In the genomic region with DNA sequence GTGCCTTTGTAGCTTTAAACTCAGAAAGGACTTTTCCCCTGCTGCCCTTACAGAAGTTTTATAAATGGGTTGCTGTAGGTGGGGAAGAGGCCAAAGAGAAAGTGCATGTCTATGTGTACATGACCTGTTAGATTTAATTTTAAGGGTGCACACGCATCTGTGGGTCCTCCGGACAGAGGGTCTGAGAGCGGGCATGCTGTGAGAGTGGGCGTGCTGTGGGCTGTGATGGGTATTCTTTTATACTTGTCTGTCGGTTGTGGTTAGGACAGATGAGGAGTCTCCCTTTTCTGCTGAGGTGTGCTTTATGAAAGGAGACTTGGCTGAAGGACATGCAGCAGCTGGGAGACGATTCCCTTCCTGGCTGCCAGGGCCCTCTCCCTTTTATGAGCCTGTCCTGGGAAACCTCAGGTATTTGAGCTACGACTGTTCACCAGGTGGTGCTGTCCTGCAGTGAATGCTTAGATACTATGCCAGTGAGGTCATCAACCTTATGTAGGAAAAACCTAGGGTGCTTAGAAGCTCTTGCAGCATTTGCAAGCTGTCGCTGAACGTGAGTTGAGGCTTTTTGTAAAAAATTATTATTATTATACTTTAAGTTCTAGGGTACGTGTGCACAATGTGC, we compare ENCODE assay signal across 1 cellular context.
A peak's percentile ranks its signal among the peaks of the same experiment; 100 is the strongest.
TF ChIP-seq lines count a peak whose summit lies in the region.

No MANE protein-coding gene starts in this region.

TF ChIP-seq in GM23338, 12 proteins besides CTCF, POLR2A, EP300 and RAD21 (continued from another document):
- TF ChIP-seq, protein P1, sequence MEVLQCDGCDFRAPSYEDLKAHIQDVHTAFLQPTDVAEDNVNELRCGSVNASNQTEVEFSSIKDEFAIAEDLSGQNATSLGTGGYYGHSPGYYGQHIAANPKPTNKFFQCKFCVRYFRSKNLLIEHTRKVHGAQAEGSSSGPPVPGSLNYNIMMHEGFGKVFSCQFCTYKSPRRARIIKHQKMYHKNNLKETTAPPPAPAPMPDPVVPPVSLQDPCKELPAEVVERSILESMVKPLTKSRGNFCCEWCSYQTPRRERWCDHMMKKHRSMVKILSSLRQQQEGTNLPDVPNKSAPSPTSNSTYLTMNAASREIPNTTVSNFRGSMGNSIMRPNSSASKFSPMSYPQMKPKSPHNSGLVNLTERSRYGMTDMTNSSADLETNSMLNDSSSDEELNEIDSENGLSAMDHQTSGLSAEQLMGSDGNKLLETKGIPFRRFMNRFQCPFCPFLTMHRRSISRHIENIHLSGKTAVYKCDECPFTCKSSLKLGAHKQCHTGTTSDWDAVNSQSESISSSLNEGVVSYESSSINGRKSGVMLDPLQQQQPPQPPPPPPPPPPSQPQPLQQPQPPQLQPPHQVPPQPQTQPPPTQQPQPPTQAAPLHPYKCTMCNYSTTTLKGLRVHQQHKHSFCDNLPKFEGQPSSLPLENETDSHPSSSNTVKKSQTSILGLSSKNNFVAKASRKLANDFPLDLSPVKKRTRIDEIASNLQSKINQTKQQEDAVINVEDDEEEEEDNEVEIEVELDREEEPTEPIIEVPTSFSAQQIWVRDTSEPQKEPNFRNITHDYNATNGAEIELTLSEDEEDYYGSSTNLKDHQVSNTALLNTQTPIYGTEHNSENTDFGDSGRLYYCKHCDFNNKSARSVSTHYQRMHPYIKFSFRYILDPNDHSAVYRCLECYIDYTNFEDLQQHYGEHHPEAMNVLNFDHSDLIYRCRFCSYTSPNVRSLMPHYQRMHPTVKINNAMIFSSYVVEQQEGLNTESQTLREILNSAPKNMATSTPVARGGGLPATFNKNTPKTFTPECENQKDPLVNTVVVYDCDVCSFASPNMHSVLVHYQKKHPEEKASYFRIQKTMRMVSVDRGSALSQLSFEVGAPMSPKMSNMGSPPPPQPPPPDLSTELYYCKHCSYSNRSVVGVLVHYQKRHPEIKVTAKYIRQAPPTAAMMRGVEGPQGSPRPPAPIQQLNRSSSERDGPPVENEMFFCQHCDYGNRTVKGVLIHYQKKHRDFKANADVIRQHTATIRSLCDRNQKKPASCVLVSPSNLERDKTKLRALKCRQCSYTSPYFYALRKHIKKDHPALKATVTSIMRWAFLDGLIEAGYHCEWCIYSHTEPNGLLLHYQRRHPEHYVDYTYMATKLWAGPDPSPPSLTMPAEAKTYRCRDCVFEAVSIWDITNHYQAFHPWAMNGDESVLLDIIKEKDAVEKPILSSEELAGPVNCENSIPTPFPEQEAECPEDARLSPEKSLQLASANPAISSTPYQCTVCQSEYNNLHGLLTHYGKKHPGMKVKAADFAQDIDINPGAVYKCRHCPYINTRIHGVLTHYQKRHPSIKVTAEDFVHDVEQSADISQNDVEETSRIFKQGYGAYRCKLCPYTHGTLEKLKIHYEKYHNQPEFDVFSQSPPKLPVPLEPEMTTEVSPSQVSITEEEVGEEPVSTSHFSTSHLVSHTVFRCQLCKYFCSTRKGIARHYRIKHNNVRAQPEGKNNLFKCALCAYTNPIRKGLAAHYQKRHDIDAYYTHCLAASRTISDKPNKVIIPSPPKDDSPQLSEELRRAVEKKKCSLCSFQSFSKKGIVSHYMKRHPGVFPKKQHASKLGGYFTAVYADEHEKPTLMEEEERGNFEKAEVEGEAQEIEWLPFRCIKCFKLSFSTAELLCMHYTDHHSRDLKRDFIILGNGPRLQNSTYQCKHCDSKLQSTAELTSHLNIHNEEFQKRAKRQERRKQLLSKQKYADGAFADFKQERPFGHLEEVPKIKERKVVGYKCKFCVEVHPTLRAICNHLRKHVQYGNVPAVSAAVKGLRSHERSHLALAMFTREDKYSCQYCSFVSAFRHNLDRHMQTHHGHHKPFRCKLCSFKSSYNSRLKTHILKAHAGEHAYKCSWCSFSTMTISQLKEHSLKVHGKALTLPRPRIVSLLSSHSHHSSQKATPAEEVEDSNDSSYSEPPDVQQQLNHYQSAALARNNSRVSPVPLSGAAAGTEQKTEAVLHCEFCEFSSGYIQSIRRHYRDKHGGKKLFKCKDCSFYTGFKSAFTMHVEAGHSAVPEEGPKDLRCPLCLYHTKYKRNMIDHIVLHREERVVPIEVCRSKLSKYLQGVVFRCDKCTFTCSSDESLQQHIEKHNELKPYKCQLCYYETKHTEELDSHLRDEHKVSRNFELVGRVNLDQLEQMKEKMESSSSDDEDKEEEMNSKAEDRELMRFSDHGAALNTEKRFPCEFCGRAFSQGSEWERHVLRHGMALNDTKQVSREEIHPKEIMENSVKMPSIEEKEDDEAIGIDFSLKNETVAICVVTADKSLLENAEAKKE (CRISPR knock-in tag; IDR thresholded peaks at IDR 0.05) = peak; percentile 44; the same call in 1 of the 2 replicates
- TF ChIP-seq, protein P2, sequence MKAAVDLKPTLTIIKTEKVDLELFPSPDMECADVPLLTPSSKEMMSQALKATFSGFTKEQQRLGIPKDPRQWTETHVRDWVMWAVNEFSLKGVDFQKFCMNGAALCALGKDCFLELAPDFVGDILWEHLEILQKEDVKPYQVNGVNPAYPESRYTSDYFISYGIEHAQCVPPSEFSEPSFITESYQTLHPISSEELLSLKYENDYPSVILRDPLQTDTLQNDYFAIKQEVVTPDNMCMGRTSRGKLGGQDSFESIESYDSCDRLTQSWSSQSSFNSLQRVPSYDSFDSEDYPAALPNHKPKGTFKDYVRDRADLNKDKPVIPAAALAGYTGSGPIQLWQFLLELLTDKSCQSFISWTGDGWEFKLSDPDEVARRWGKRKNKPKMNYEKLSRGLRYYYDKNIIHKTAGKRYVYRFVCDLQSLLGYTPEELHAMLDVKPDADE (IDR thresholded peaks at IDR 0.05) = no peak
- TF ChIP-seq JUNB (IDR thresholded peaks at IDR 0.05; ENCODE audit: unreplicated experiment) (no peak), EZH2phosphoT487 (IDR thresholded peaks at IDR 0.05; ENCODE audit: unreplicated experiment) (no peak), ZNF114 (CRISPR knock-in tag; IDR thresholded peaks at IDR 0.05) (no peak)
